ENCODE assay signal across 16 cellular contexts in genomic region chr12:50052964-50053363, GRCh38. TPM values are rescaled to one million over a fixed set of nuclear protein-coding genes. Genes with fewer than 3 reads are reported as not detected.
A peak's percentile ranks its signal among the peaks of the same experiment; 100 is the strongest.
DNase-seq lines count a peak whose midpoint lies in the region; ATAC-seq and TF ChIP-seq lines count a peak whose summit lies in the region.
"Had no signal": no experiment of that assay in that cellular context is flagged by ENCODE, and none has a peak within 500 bp of the region (broad histone marks: within the 10 kb centered on the region; RNA-seq: fewer than 3 reads in every experiment).

No MANE protein-coding gene starts in this region.

- H3K79me2 ChIP-seq in osteoblast (ENCODE audit: insufficient read depth, low read length), result no peaks in the 10 kb centered on the region

- no peak overlapping the region for H3K4me2 ChIP-seq in osteoblast (ENCODE audit: insufficient read depth, low read length)
- H3K4me2 ChIP-seq: KMS-11 had no signal

- TF ChIP-seq CTCF in RWPE2 (IDR thresholded peaks at IDR 0.05; ENCODE audit: poor library complexity, severe bottlenecking) (no peak), osteoblast (IDR thresholded peaks at IDR 0.05; ENCODE audit: extremely low read depth, low read depth, low read length) (no peak)

- H3K27me3 ChIP-seq in RWPE2 (ENCODE audit: insufficient read depth, poor library complexity, severe bottlenecking), result no peaks in the 10 kb centered on the region
- H3K27me3 ChIP-seq in osteoblast (ENCODE audit: insufficient read depth, low read length), result peaks cover 48% of the 10 kb centered on the region

- H4K20me1 ChIP-seq in osteoblast (ENCODE audit: insufficient read depth, low read length), result peaks cover 3% of the 10 kb centered on the region

- H3K27ac ChIP-seq in RWPE2 (ENCODE audit: poor library complexity, severe bottlenecking), result no peak overlapping the region
- H3K27ac ChIP-seq in osteoblast (ENCODE audit: low read depth, low read length), result no peak overlapping the region
- H3K27ac ChIP-seq: C4-2B, KMS-11 had no signal

- H3K4me3 ChIP-seq in RWPE2 (ENCODE audit: severe bottlenecking) (no peak overlapping the region), osteoblast (ENCODE audit: insufficient read depth, low read length) (no peak overlapping the region)

- no peaks in the 10 kb centered on the region for H3K36me3 ChIP-seq in RWPE2 (ENCODE audit: low read depth)
- H3K36me3 ChIP-seq in osteoblast (ENCODE audit: insufficient read depth, low read length), result no peaks in the 10 kb centered on the region

- H3K4me1 ChIP-seq in RWPE2 (ENCODE audit: insufficient read depth, poor library complexity, severe bottlenecking) (peaks cover 6% of the 10 kb centered on the region), osteoblast (ENCODE audit: insufficient read depth, low read length) (peaks cover 6% of the 10 kb centered on the region)

- peak; percentile 26 for DNase-seq in NCI-H146 (lab: John Stamatoyannopoulos, UW)
- no peak for DNase-seq in NCI-H146 treated with DMSO at 0.1 percent for 48 hours (lab: John Stamatoyannopoulos, UW; ENCODE audit: unreplicated experiment)
- DNase-seq in D341Med (ENCODE audit: low spot score), result peak; percentile 67
- DNase-seq in RWPE2 (ENCODE audit: low spot score), result peak; percentile 20
- DNase-seq in osteoblast (ENCODE audit: insufficient read length, low spot score, missing footprints), result peak; percentile 50
- DNase-seq in left ventricle myocardium superior, result no peak
- no peak for DNase-seq in HuH-7 (ENCODE audit: low spot score)
- no peak for DNase-seq in KBM-7
- DNase-seq: GOT3, NCI-H1048, NCI-H2029 treated with DMSO at 0.1 percent for 48 hours, NCI-H226, NCI-H526 treated with DMSO at 0.1 percent for 48 hours, PC-3 had no signal

- in situ Hi-C loops in KBM-7 (cut with MboI; ENCODE audit: low pct_unique_long_range_greater_than_20kb, low sequenced_read_pairs), result no loop called here

- ATAC-seq in RWPE2 (ENCODE audit: low read depth) (no peak), left ventricle myocardium superior (no peak)
- ATAC-seq: PC-3 had no signal

- H2AFZ ChIP-seq in osteoblast (ENCODE audit: low read length), result no peak overlapping the region

- no peaks in the 10 kb centered on the region for H3K9me3 ChIP-seq in RWPE2 (ENCODE audit: severe bottlenecking)
- H3K9me3 ChIP-seq in osteoblast (ENCODE audit: low read depth, low read length), result no peaks in the 10 kb centered on the region

- intact Hi-C loops in left ventricle myocardium superior (cut with micrococcal nuclease), result no loop called here

RNA-seq across cellular contexts. Expression of gene ASIC1, which starts 4.4 kb away (rescaled TPM):
- 0.72 and 0.88 TPM in 2 replicates for total RNA-seq in osteoblast
- 0.99 TPM for total RNA-seq in left ventricle myocardium superior

RNA-seq across cellular contexts. Expression of gene RACGAP1, which starts 27.7 kb away (rescaled TPM):
- total RNA-seq in osteoblast (12.7 and 16.5 TPM in 2 replicates), left ventricle myocardium superior (3.4 TPM)

RNA-seq across cellular contexts. Expression of gene SMARCD1, which starts 32.2 kb away (rescaled TPM):
- total RNA-seq in osteoblast, result 50.3 and 53.0 TPM in 2 replicates
- total RNA-seq in left ventricle myocardium superior, result 17.2 TPM

RNA-seq across cellular contexts. Expression of gene GPD1, which starts 50.8 kb away (rescaled TPM):
- under 0.01 TPM in 1 of 2 replicates, not detected in the other for total RNA-seq in osteoblast
- total RNA-seq in left ventricle myocardium superior, result 33.9 TPM

RNA-seq across cellular contexts. Expression of gene COX14, which starts 59.1 kb away (rescaled TPM):
- 29.0 and 29.8 TPM in 2 replicates for total RNA-seq in osteoblast
- 237 TPM for total RNA-seq in left ventricle myocardium superior

Comparison
In these comparisons a context has a peak if more than half of its experiments do, and no peak if none do; other contexts are left out.
1. DNase-seq: peak in NCI-H146 (single experiment), D341Med (single experiment), RWPE2 (single experiment) and osteoblast (single experiment); none in NCI-H146 treated with DMSO at 0.1 percent for 48 hours (single experiment), left ventricle myocardium superior (single experiment), HuH-7 (single experiment) and KBM-7 (single experiment).